In the genomic region with DNA sequence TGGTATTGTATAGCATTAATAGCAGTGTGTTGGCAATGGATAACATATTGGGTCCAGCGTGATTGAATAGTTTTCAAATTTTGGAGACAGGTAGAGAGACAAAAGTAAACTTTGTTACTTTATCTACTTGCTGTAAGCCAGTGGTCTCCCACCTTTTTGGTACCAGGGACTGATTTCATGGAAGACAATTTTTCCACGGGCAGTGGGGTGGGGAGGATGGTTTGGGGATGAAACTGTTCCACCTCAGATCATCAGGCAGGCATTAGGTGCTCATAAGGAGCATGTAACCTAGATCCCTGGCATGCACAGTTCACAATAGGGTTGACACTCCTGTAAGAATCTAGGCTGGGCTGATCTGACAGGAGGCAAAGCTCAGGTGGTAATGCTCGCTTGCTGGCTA, we compare ENCODE assay signal across 38 cellular contexts. TPM values are rescaled to one million over a fixed set of nuclear protein-coding genes. Genes with fewer than 3 reads are reported as not detected.
"Had no signal": no experiment of that assay in that cellular context is flagged by ENCODE, and none has a peak within 500 bp of the region (broad histone marks: within the 10 kb centered on the region; RNA-seq: fewer than 3 reads in every experiment).

No MANE protein-coding gene starts in this region.

- H3K9me3 ChIP-seq: MG63 had no signal

- H3K27me3 ChIP-seq: MG63 had no signal

- H3K27ac ChIP-seq: KMS-11 had no signal

- H3K4me3 ChIP-seq: MG63 had no signal

- H3K36me3 ChIP-seq: MG63 had no signal

- DNase-seq: Karpas-422, Kasumi-1, MG63, MM.1S, MV-4-11, NCI-H1048, NCI-H1092, NCI-H1092 treated with DMSO at 0.1 percent for 48 hours, NCI-H1105, NCI-H1105 treated with DMSO at 0.1 percent for 48 hours, NCI-H1417, NCI-H1417 treated with DMSO at 0.1 percent for 48 hours, NCI-H1436, NCI-H1436 treated with DMSO at 0.1 percent for 48 hours, NCI-H146, NCI-H1694, NCI-H1694 treated with DMSO at 0.1 percent for 48 hours, NCI-H187, NCI-H187 treated with DMSO at 0.1 percent for 48 hours, NCI-H1930, NCI-H2029, NCI-H2029 treated with DMSO at 0.1 percent for 48 hours, NCI-H2081, NCI-H2081 treated with DMSO at 0.1 percent for 48 hours, NCI-H2107, NCI-H2171, NCI-H2171 treated with DMSO at 0.1 percent for 48 hours, NCI-H2227 treated with DMSO at 0.1 percent for 48 hours, NCI-H226, NCI-H345, NCI-H446, NCI-H446 treated with DMSO at 0.1 percent for 48 hours, NCI-H510A had no signal

RNA-seq across cellular contexts. Expression of gene PROKR2, which starts 14.6 kb away (rescaled TPM):
- total RNA-seq: LHCN-M2, M059J, MCF 10A, NCI-H460 had no signal
